Comparison of ENCODE assay signal across 8 cellular contexts in genomic region chr7:149126662-149127321, GRCh38. TPM values are rescaled to one million over a fixed set of nuclear protein-coding genes. Genes with fewer than 3 reads are reported as not detected.
A peak's percentile ranks its signal among the peaks of the same experiment; 100 is the strongest.
DNase-seq lines count a peak whose midpoint lies in the region; ATAC-seq and TF ChIP-seq lines count a peak whose summit lies in the region.

No MANE protein-coding gene starts in this region.

- peak overlapping the region; percentile 91 to 100 (median 98) for H3K4me3 Mint-ChIP-seq in CD4-positive, CD25-positive, alpha-beta regulatory T cell
- peak overlapping the region; percentile 96 for H3K4me3 Mint-ChIP-seq in activated naive CD4-positive, alpha-beta T cell treated with anti-CD3 and anti-CD28 coated beads, Interleukin-2, amount 50 U/mL, for 24 hours

- peaks cover 12 to 25% (median 19%) of the 10 kb centered on the region in 4 donors for H3K4me1 Mint-ChIP-seq in CD4-positive, CD25-positive, alpha-beta regulatory T cell
- peaks cover 21% of the 10 kb centered on the region for H3K4me1 Mint-ChIP-seq in activated naive CD4-positive, alpha-beta T cell treated with anti-CD3 and anti-CD28 coated beads, Interleukin-2, amount 50 U/mL, for 24 hours

- peak; percentile 40 to 42 for ATAC-seq in CD4-positive, CD25-positive, alpha-beta regulatory T cell (ENCODE audit: low read depth in 2 of 2)
- ATAC-seq in GM19395 (IDR thresholded peaks at IDR 0.05; ENCODE audit: unreplicated experiment), result peak; percentile 42
- ATAC-seq in HG03520 (IDR thresholded peaks at IDR 0.05; ENCODE audit: unreplicated experiment), result peak; percentile 31
- peak; percentile 46 to 84 (median 68) for ATAC-seq in heart right ventricle

- no peak for TF ChIP-seq CTCF in heart right ventricle (IDR thresholded peaks at IDR 0.05)

- peak overlapping the region; percentile 82 for H3K27ac ChIP-seq in CD4-positive, CD25-positive, alpha-beta regulatory T cell (ENCODE audit: insufficient read depth, low read length, poor library complexity, severe bottlenecking)
- peak overlapping the region; percentile 77 to 98 (median 95) for H3K27ac ChIP-seq in heart right ventricle
- H3K27ac ChIP-seq in urinary bladder (ENCODE audit: low read depth), result peak overlapping the region; percentile 95

- H3K27me3 Mint-ChIP-seq in CD4-positive, CD25-positive, alpha-beta regulatory T cell, result no peaks in the 10 kb centered on the region
- no peaks in the 10 kb centered on the region for H3K27me3 Mint-ChIP-seq in activated naive CD4-positive, alpha-beta T cell treated with anti-CD3 and anti-CD28 coated beads, Interleukin-2, amount 50 U/mL, for 24 hours

- H3K9me3 ChIP-seq in CD4-positive, CD25-positive, alpha-beta regulatory T cell (ENCODE audit: control insufficient read depth in 2 of 2, low read length in 2 of 2), result peaks cover 8 to 11% of the 10 kb centered on the region in 2 experiments
- H3K9me3 ChIP-seq in heart right ventricle, result peaks cover 0 to 18% (median 12%) of the 10 kb centered on the region in 11 donors

- intact Hi-C loops in heart right ventricle (cut with DNase I) (loop anchor here in 4 of 10 donors (1.0 to 2.0 kb wide), 5 partner anchors 20 to 62 kb away; partner anchors contain the start of genes ZNF398 (in 3 of the 4) and ZNF786 (in 3 of the 4)), posterior vena cava (cut with DNase I) (no loop called here)

- no peaks in the 10 kb centered on the region for H3K27me3 ChIP-seq in CD4-positive, CD25-positive, alpha-beta regulatory T cell (ENCODE audit: control insufficient read depth, insufficient read depth, low read length)
- H3K27me3 ChIP-seq in heart right ventricle, result no peaks in the 10 kb centered on the region

- WGBS in heart right ventricle, 2 donors, result 0 to 1% methylated on average over 48 of the region's 48 CpGs
- 1% methylated on average over 48 of the region's 48 CpGs for WGBS in urinary bladder

- peak; percentile 18; the same call in 1 of the 2 replicates for TF ChIP-seq POLR2A in Raji (IDR thresholded peaks at IDR 0.05; ENCODE audit: insufficient read depth, low read depth, low read length)

- peak overlapping the region; percentile 95 for H3K4me3 ChIP-seq in CD4-positive, CD25-positive, alpha-beta regulatory T cell (ENCODE audit: low read depth, low read length)
- H3K4me3 ChIP-seq in heart right ventricle (peak overlapping the region; percentile 76 to 100 (median 94)), urinary bladder (ENCODE audit: low read depth, low read length) (peak overlapping the region; percentile 68)

- peaks cover 0 to 11% (median 5%) of the 10 kb centered on the region in 7 donors for H3K9me3 Mint-ChIP-seq in CD4-positive, CD25-positive, alpha-beta regulatory T cell
- H3K9me3 Mint-ChIP-seq in activated naive CD4-positive, alpha-beta T cell treated with anti-CD3 and anti-CD28 coated beads, Interleukin-2, amount 50 U/mL, for 24 hours, result no peaks in the 10 kb centered on the region

- H3K36me3 Mint-ChIP-seq in CD4-positive, CD25-positive, alpha-beta regulatory T cell, result peaks cover 17% of the 10 kb centered on the region
- peaks cover 10% of the 10 kb centered on the region for H3K36me3 Mint-ChIP-seq in activated naive CD4-positive, alpha-beta T cell treated with anti-CD3 and anti-CD28 coated beads, Interleukin-2, amount 50 U/mL, for 24 hours

- peaks cover 15% of the 10 kb centered on the region for H3K4me1 ChIP-seq in CD4-positive, CD25-positive, alpha-beta regulatory T cell (ENCODE audit: control insufficient read depth, insufficient read depth, low read length, poor library complexity, severe bottlenecking)
- H3K4me1 ChIP-seq in heart right ventricle (peaks cover 6 to 22% (median 18%) of the 10 kb centered on the region in 9 donors), urinary bladder (ENCODE audit: insufficient read depth) (peaks cover 2% of the 10 kb centered on the region)

- peak overlapping the region; percentile 98 to 99 (median 99) for H3K27ac Mint-ChIP-seq in CD4-positive, CD25-positive, alpha-beta regulatory T cell
- H3K27ac Mint-ChIP-seq in activated naive CD4-positive, alpha-beta T cell treated with anti-CD3 and anti-CD28 coated beads, Interleukin-2, amount 50 U/mL, for 24 hours, result peak overlapping the region; percentile 99

- DNase-seq in CD4-positive, CD25-positive, alpha-beta regulatory T cell, result peak; percentile 45 to 78 (median 54)
- DNase-seq in heart right ventricle, result peak; percentile 49 to 65
- peak; percentile 85 for DNase-seq in posterior vena cava (ENCODE audit: low spot score)

- peaks cover 13% of the 10 kb centered on the region for H3K36me3 ChIP-seq in CD4-positive, CD25-positive, alpha-beta regulatory T cell (ENCODE audit: control insufficient read depth, insufficient read depth, low read length)
- H3K36me3 ChIP-seq in heart right ventricle, result peaks cover 0 to 31% (median 8%) of the 10 kb centered on the region in 9 donors
- H3K36me3 ChIP-seq in urinary bladder (ENCODE audit: insufficient read depth), result peaks cover 2% of the 10 kb centered on the region

RNA-seq across cellular contexts. Expression of gene ZNF425, which starts 0.7 kb away (rescaled TPM):
- 0.35 TPM for total RNA-seq in CD4-positive, CD25-positive, alpha-beta regulatory T cell
- polyA plus RNA-seq in CD4-positive, CD25-positive, alpha-beta regulatory T cell, result 1 to 10 TPM in 2 of 4 donors, under 1 TPM in 2; 0.64 to 1.4 (median 0.91) TPM
- total RNA-seq in heart right ventricle, result 1 to 10 TPM in 1 of 10 donors, under 1 TPM in 9; 0.28 to 1.2 (median 0.78) TPM
- polyA plus RNA-seq in heart right ventricle, result under 1 TPM; 0.28 to 0.37 TPM
- total RNA-seq in posterior vena cava, result 1 to 10 TPM in 1 of 2 donors, under 1 TPM in 1; 0.97 to 1.7 TPM
- total RNA-seq in urinary bladder, result 4.9 TPM
- polyA plus RNA-seq in urinary bladder, result 2.7 TPM

RNA-seq across cellular contexts. Expression of gene ZNF398, which starts 20.5 kb away (rescaled TPM):
- 14.4 TPM for total RNA-seq in CD4-positive, CD25-positive, alpha-beta regulatory T cell
- 10 to 100 TPM in 2 of 4 donors, 1 to 10 TPM in 2; 5.5 to 13.4 (median 10.4) TPM for polyA plus RNA-seq in CD4-positive, CD25-positive, alpha-beta regulatory T cell
- total RNA-seq in heart right ventricle (1 to 10 TPM; 6.6 to 9.2 (median 7.8) TPM), posterior vena cava (10 to 100 TPM; 10.3 to 12.1 TPM), urinary bladder (16.3 TPM)
- polyA plus RNA-seq in heart right ventricle (1 to 10 TPM; 2.0 to 2.6 TPM), urinary bladder (6.8 TPM)

RNA-seq across cellular contexts. Expression of gene ZNF786, which starts 36.3 kb away (rescaled TPM):
- total RNA-seq in CD4-positive, CD25-positive, alpha-beta regulatory T cell, result 6.3 TPM
- 1 to 10 TPM; 1.5 to 9.9 (median 6.0) TPM for polyA plus RNA-seq in CD4-positive, CD25-positive, alpha-beta regulatory T cell
- total RNA-seq in heart right ventricle, result 1 to 10 TPM; 2.0 to 3.4 (median 2.6) TPM
- 1 to 10 TPM; 2.0 TPM for polyA plus RNA-seq in heart right ventricle
- 1 to 10 TPM; 3.4 to 4.6 TPM for total RNA-seq in posterior vena cava
- 6.8 TPM for total RNA-seq in urinary bladder
- polyA plus RNA-seq in urinary bladder, result 5.5 TPM

Comparison
In these comparisons a context has a peak if more than half of its experiments do, and no peak if none do; other contexts are left out.
1. Peak in every context shown above with its lines: DNase-seq, ATAC-seq, H3K4me3 ChIP-seq and H3K27ac ChIP-seq.